8 cellular contexts compared by ENCODE assay signal in the genomic region with DNA sequence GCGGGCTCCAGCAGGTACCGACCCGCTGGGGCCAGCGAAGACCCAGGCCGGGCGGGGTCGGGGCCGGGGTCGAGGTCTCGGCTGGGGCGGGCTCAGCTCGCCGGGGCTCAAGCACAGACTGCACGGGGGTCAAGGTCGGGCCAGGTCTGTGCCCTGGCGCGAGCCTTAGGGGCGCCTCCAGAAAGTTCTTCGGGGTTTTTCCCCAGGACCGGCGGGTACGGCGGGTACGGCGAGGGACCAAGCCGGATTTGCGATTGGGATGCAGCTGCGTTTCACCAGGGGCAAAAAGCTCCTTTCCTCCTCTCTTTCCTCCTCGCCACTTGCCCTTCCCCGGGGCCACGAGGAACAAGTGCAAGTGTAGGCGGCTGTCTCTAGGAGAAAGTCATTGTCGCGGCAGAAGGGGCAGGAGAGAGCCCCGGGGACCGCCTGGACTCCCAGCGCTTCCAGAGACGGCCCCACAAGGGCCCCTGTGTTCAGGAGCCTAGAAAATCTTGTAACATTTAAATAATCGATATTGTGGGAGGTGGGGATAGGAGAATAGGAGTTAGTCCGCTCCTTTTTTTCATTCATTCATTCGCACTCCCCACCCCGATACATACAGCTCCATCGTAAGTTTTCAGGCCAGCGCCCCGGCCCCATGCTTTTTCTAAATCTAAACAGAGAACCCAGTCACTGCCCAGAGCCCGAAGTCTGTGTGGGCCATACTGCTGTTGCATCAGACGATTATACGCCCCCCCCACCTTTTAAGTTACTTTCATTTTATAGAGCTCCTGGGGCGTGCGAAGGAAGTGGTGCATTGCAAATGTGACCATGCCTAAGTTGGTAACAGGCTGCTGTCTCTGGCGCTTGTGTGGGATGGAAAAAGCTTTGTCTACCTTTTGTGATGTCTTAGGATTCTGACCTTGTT. TPM values are rescaled to one million over a fixed set of nuclear protein-coding genes. Genes with fewer than 3 reads are reported as not detected.
DNase-seq lines count a peak whose midpoint lies in the region; ATAC-seq and TF ChIP-seq lines count a peak whose summit lies in the region.

No MANE protein-coding gene starts in this region.

- peak overlapping the region; percentile 67 for H3K27ac ChIP-seq in CD8-positive, alpha-beta T cell (ENCODE audit: low read depth, low read length)
- H3K27ac ChIP-seq in neural progenitor cell: no peak overlapping the region
- H3K27ac ChIP-seq in tibial nerve: peak overlapping the region in 2 of 4 donors; percentile 73 to 80

- H3K36me3 ChIP-seq in CD8-positive, alpha-beta T cell (ENCODE audit: insufficient read depth, low read length): no peaks in the 10 kb centered on the region
- H3K36me3 ChIP-seq in neural progenitor cell (no peaks in the 10 kb centered on the region), tibial nerve (no peaks in the 10 kb centered on the region)

- peak; percentile 49 for ATAC-seq in CD8-positive, alpha-beta T cell
- ATAC-seq in GM19395 (IDR thresholded peaks at IDR 0.05; ENCODE audit: unreplicated experiment) (peak; percentile 43), HG03521 (IDR thresholded peaks at IDR 0.05; ENCODE audit: unreplicated experiment) (peak; percentile 32)

- H3K9me3 ChIP-seq in CD8-positive, alpha-beta T cell (ENCODE audit: low read length): no peaks in the 10 kb centered on the region
- H3K9me3 ChIP-seq in neural progenitor cell (ENCODE audit: low read depth) (no peaks in the 10 kb centered on the region), tibial nerve (no peaks in the 10 kb centered on the region)

- H3K79me2 ChIP-seq in neural progenitor cell (ENCODE audit: low read depth): peaks cover 9% of the 10 kb centered on the region

- TF ChIP-seq CTCF in CD8-positive, alpha-beta T cell (IDR thresholded peaks at IDR 0.05): no peak
- TF ChIP-seq CTCF in neural progenitor cell (IDR thresholded peaks at IDR 0.05): no peak
- no peak for TF ChIP-seq CTCF in tibial nerve (IDR thresholded peaks at IDR 0.05)

- no peaks in the 10 kb centered on the region for H3K27me3 ChIP-seq in CD8-positive, alpha-beta T cell (ENCODE audit: insufficient read depth, low read length)
- peaks cover 68% of the 10 kb centered on the region for H3K27me3 ChIP-seq in neural progenitor cell
- peaks cover 0 to 12% of the 10 kb centered on the region in 2 donors for H3K27me3 ChIP-seq in tibial nerve

- POLR2A ChIA-PET in CD8-positive, alpha-beta T cell (lab: Charles Lee): interaction anchor here (1.1 kb wide), 1 partner anchor 12 kb away, joined by 3 read pairs; no protein-coding TSS in a partner anchor

- CTCF ChIA-PET in CD8-positive, alpha-beta T cell (lab: Charles Lee): interaction anchor here (1.5 kb wide), 1 partner anchor 15 kb away, joined by 4 read pairs; no protein-coding TSS in a partner anchor

- H3K9ac ChIP-seq in neural progenitor cell: no peak overlapping the region

- H3K4me3 Mint-ChIP-seq in CD8-positive, alpha-beta T cell: peak overlapping the region; percentile 95
- H3K4me3 Mint-ChIP-seq in neural progenitor cell: peak overlapping the region; percentile 90

- H3K9me3 Mint-ChIP-seq in CD8-positive, alpha-beta T cell: no peaks in the 10 kb centered on the region
- no peaks in the 10 kb centered on the region for H3K9me3 Mint-ChIP-seq in neural progenitor cell

- TF ChIP-seq POLR2A in tibial nerve (IDR thresholded peaks at IDR 0.05): no peak

- no peak for TF ChIP-seq EP300 in tibial nerve (IDR thresholded peaks at IDR 0.05)

- H3K4me1 Mint-ChIP-seq in CD8-positive, alpha-beta T cell (ENCODE audit: low read depth): peaks cover 45% of the 10 kb centered on the region
- peaks cover 23% of the 10 kb centered on the region for H3K4me1 Mint-ChIP-seq in neural progenitor cell

- peak overlapping the region; percentile 94 for H3K27ac Mint-ChIP-seq in CD8-positive, alpha-beta T cell
- no peak overlapping the region for H3K27ac Mint-ChIP-seq in neural progenitor cell

- H3F3A ChIP-seq in neural progenitor cell (ENCODE audit: low read depth): peaks cover 43% of the 10 kb centered on the region

- intact Hi-C loops in CD8-positive, alpha-beta T cell (cut with DNase I, micrococcal nuclease): loop anchor here (2.0 to 10.0 kb wide), 3 partner anchors 18 to 766 kb away; a partner anchor contains a TSS

- peak overlapping the region; percentile 82 for H3K4me3 ChIP-seq in CD8-positive, alpha-beta T cell (ENCODE audit: low read depth, low read length)
- H3K4me3 ChIP-seq in neural progenitor cell (peak overlapping the region; percentile 62), tibial nerve (peak overlapping the region; percentile 33 to 72 (median 48))

- peaks cover 26% of the 10 kb centered on the region for H3K4me1 ChIP-seq in CD8-positive, alpha-beta T cell (ENCODE audit: insufficient read depth, low read length)
- H3K4me1 ChIP-seq in neural progenitor cell (peaks cover 20% of the 10 kb centered on the region), tibial nerve (peaks cover 0 to 20% (median 2%) of the 10 kb centered on the region in 4 donors)

- peaks cover 10% of the 10 kb centered on the region for H4K20me1 ChIP-seq in neural progenitor cell (ENCODE audit: low read depth)

- peaks cover 21% of the 10 kb centered on the region for H3K36me3 Mint-ChIP-seq in CD8-positive, alpha-beta T cell
- H3K36me3 Mint-ChIP-seq in neural progenitor cell: peaks cover 14% of the 10 kb centered on the region

- WGBS in tibial nerve, 2 donors: 3 to 4% methylated on average over 41 to 43 of the region's 51 CpGs

- DNase-seq in CD8-positive, alpha-beta T cell: peak; percentile 30 to 71 (median 54)
- DNase-seq in NOMO-1 treated with DMSO at 0.1 percent for 48 hours (lab: John Stamatoyannopoulos, UW; ENCODE audit: unreplicated experiment): peak; percentile 67
- peak; percentile 79 for DNase-seq in activated CD8-positive, alpha-beta memory T cell treated with anti-CD3 and anti-CD28 coated beads, Interleukin-2, amount 50 U/mL, for 48 hours
- DNase-seq in fibroblast of gingiva (ENCODE audit: low read depth): peak; percentile 41
- peak; percentile 70 for DNase-seq in neural progenitor cell (ENCODE audit: low spot score)
- DNase-seq in tibial nerve (ENCODE audit: low spot score in 2 of 2): no peak

- H2AFZ ChIP-seq in neural progenitor cell (replicated peaks): peak overlapping the region; percentile 85

- no peaks in the 10 kb centered on the region for H3K27me3 Mint-ChIP-seq in CD8-positive, alpha-beta T cell (ENCODE audit: low read depth)
- H3K27me3 Mint-ChIP-seq in neural progenitor cell (ENCODE audit: insufficient read depth, low read depth): peaks cover 33% of the 10 kb centered on the region

- peak overlapping the region; percentile 96 for H3K4me2 ChIP-seq in neural progenitor cell

RNA-seq across cellular contexts. Expression of a gene that starts 0.7 kb away (rescaled TPM):
- total RNA-seq in CD8-positive, alpha-beta T cell: 100 to 1,000 TPM in 1 of 2 experiments, 10 to 100 TPM in 1; 96.2 to 101 TPM
- total RNA-seq in neural progenitor cell (ENCODE audit: low replicate concordance) (3.1 and 3.5 TPM in 2 replicates), tibial nerve (under 1 TPM in 2 of 4 donors, not detected in 2; 0.22 to 0.98 TPM)

Comparison
In these comparisons a context has a peak if more than half of its experiments do, and no peak if none do; other contexts are left out.
1. DNase-seq: peak in CD8-positive, alpha-beta T cell (7 of 7), NOMO-1 treated with DMSO at 0.1 percent for 48 hours (single experiment), activated CD8-positive, alpha-beta memory T cell treated with anti-CD3 and anti-CD28 coated beads, Interleukin-2, amount 50 U/mL, for 48 hours (single experiment), fibroblast of gingiva (single experiment) and neural progenitor cell (single experiment); none in tibial nerve (0 of 2).
2. RNA of a gene that starts 0.7 kb away (total RNA-seq): 96.2 to 101 TPM in CD8-positive, alpha-beta T cell; 3.1 to 3.5 TPM in neural progenitor cell and 0.22 to 0.98 TPM in tibial nerve; every median in the first group is over 10 times any median in the second.
3. Peak in every context shown above with its lines, with median percentiles within 50 percentile points of each other: ATAC-seq and H3K4me3 ChIP-seq.